18 cellular contexts compared by ENCODE assay signal in the genomic region with DNA sequence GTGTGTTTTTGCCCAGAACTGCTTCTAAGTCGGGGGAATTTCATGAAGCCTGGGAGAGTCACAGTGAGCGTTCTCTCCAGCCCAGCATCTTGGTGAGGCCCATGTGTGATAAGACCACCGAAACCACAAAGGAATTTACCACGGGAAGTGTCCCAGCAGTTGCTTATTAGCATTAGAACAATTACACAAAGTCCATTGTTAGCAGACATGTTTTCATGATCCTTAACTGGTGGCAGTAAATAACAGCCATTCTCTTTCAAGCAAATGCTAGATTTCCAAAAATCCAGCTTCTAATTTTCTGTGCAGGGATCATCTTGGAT.
DNase-seq lines count a peak whose midpoint lies in the region; ATAC-seq, FAIRE-seq and TF ChIP-seq lines count a peak whose summit lies in the region.
"Had no signal": no experiment of that assay in that cellular context is flagged by ENCODE, and none has a peak within 500 bp of the region (broad histone marks: within the 10 kb centered on the region; RNA-seq: fewer than 3 reads in every experiment).

No MANE protein-coding gene starts in this region.

- DNase-seq in GM23338 (ENCODE audit: low spot score) (no peak), H1 (ENCODE audit: low read depth in 1 of 2, low spot score in 2 of 2) (no peak), SW480 (ENCODE audit: low spot score) (no peak), heart right ventricle (no peak)
- DNase-seq in naive thymus-derived CD8-positive, alpha-beta T cell = no peak
- DNase-seq in activated T-helper 1 cell treated with anti-CD3 and anti-CD28 coated beads, Interleukin-12 subunit alpha, Interleukin-12 subunit beta, Interleukin-2, Interleukin-4 antibody, amounts not matched to agents 30 ng/mL and 10 ng/mL and 1 ng/mL, durations not matched to agents 14 hours and 24 hours and 36 hours (ENCODE audit: low spot score) = no peak
- DNase-seq: C1 segment of cervical spinal cord, Caco-2, DMS153, HCEC 1CT, NCI-H187, NCI-H345, NCI-H526 treated with DMSO at 0.1 percent for 48 hours, Right ventricle myocardium superior had no signal

- H3K27me3 ChIP-seq in BLaER1 (no peaks in the 10 kb centered on the region), GM23338 (ENCODE audit: insufficient read depth) (no peaks in the 10 kb centered on the region), H1 (replicated peaks in 1 of 4; ENCODE audit: control insufficient read depth in 3 of 4, extremely low read depth in 1 of 4, insufficient read depth in 3 of 4, low read length in 3 of 4) (no peaks in the 10 kb centered on the region), heart right ventricle (no peaks in the 10 kb centered on the region)

- TF ChIP-seq POLR2A in H1 (IDR thresholded peaks at IDR 0.05; ENCODE audit: control extremely low read depth in 1 of 2, low read depth in 2 of 2, low read length in 2 of 2) = no peak

- peak overlapping the region; percentile 36 for H3K4ac ChIP-seq in H1 (replicated peaks; ENCODE audit: insufficient read length, low read depth, low read length)

- intact Hi-C loops in heart right ventricle (cut with DNase I) = loop anchor here in 6 of 10 donors (5.0 to 10.0 kb wide), 4 partner anchors 145 to 565 kb away; no protein-coding TSS in a partner anchor
- intact Hi-C loops in activated T-helper 1 cell treated with anti-CD3 and anti-CD28 coated beads, Interleukin-12 subunit alpha, Interleukin-12 subunit beta, Interleukin-2, Interleukin-4 antibody, amounts not matched to agents 30 ng/mL and 10 ng/mL and 1 ng/mL, durations not matched to agents 14 hours and 24 hours and 36 hours (cut with micrococcal nuclease) = no loop called here

- H3K9me3 ChIP-seq in BLaER1 (no peaks in the 10 kb centered on the region), H1 (ENCODE audit: insufficient read depth in 2 of 2, low read depth in 1 of 2, low read length in 1 of 2) (no peaks in the 10 kb centered on the region), heart right ventricle (no peaks in the 10 kb centered on the region)
- H3K9me3 ChIP-seq: Caco-2 had no signal

- H3K4me2 ChIP-seq in BLaER1 (peak overlapping the region; percentile 19), GM23338 (peak overlapping the region; percentile 6; the same call in 1 of the 2 replicates), H1 (ENCODE audit: insufficient read depth in 1 of 2, low read depth in 2 of 2, low read length in 2 of 2) (peak overlapping the region; percentile 4 to 7; a peak in 1 of 4 replicates)

- no peak for TF ChIP-seq EP300 in H1 (IDR thresholded peaks at IDR 0.05; ENCODE audit: borderline replicate concordance in 1 of 2, low read depth in 2 of 2, low read length in 2 of 2)

- CTCF ChIA-PET in H1 (lab: Charles Lee; ENCODE audit: partially characterized antibody) = interaction anchor here (0.7 to 5.4 kb wide), 7 partner anchors 10 to 382 kb away, joined by 3 to 47 read pairs (median 4); no protein-coding TSS in a partner anchor

- H2BK5ac ChIP-seq in H1 (ENCODE audit: low read depth, low read length) = peak overlapping the region; percentile 36; the same call in 1 of the 2 replicates

- peaks cover 6% of the 10 kb centered on the region; the same call in 1 of the 2 replicates for H3K9me2 ChIP-seq in GM23338 (ENCODE audit: insufficient read depth)

- H2BK15ac ChIP-seq in H1 (ENCODE audit: low read length) = no peak overlapping the region; the same call in 1 of the 2 replicates

- no peak overlapping the region for H3K27ac ChIP-seq in BLaER1
- H3K27ac ChIP-seq in GM23338 (ENCODE audit: low read depth) = no peak overlapping the region
- no peak overlapping the region for H3K27ac ChIP-seq in H1 (ENCODE audit: low read depth, low read length)
- no peak overlapping the region for H3K27ac ChIP-seq in heart right ventricle

- H2BK20ac ChIP-seq in H1 (ENCODE audit: low read length) = no peak overlapping the region

- no peak overlapping the region for H3K56ac ChIP-seq in H1 (replicated peaks; ENCODE audit: insufficient read length, low read depth, low read length)

- peaks cover 10% of the 10 kb centered on the region; the same call in 1 of the 2 replicates for H3K4me1 ChIP-seq in BLaER1
- H3K4me1 ChIP-seq in GM23338 (ENCODE audit: insufficient read depth) = peaks cover 21% of the 10 kb centered on the region
- peaks cover 0 to 10% (median 6%) of the 10 kb centered on the region in 4 experiments; a peak in 4 of 7 replicates for H3K4me1 ChIP-seq in H1 (replicated peaks in 1 of 4; ENCODE audit: control insufficient read depth in 3 of 4, insufficient read depth in 4 of 4, low read length in 3 of 4)
- H3K4me1 ChIP-seq in heart right ventricle = peaks cover 0 to 14% (median 7%) of the 10 kb centered on the region in 9 donors

- no peaks in the 10 kb centered on the region for H3F3A ChIP-seq in GM23338 (replicated peaks; ENCODE audit: low read depth)

- TF ChIP-seq RAD21 in H1 (IDR thresholded peaks at IDR 0.05 in 1 of 2, conservative IDR thresholded peaks at IDR 0.05 in 1 of 2; ENCODE audit: low read depth in 2 of 2, low read length in 2 of 2) = no peak

- H4K5ac ChIP-seq in H1 (ENCODE audit: insufficient read length, low read depth, low read length) = no peak overlapping the region

- H3K27me3 Mint-ChIP-seq in GM23338 (ENCODE audit: insufficient read depth, low read depth, poor library complexity) = peaks cover 6% of the 10 kb centered on the region
- H3K27me3 Mint-ChIP-seq in naive thymus-derived CD8-positive, alpha-beta T cell = no peaks in the 10 kb centered on the region
- peaks cover 6% of the 10 kb centered on the region for H3K27me3 Mint-ChIP-seq in activated T-helper 1 cell treated with anti-CD3 and anti-CD28 coated beads, Interleukin-12 subunit alpha, Interleukin-12 subunit beta, Interleukin-2, Interleukin-4 antibody, amounts not matched to agents 30 ng/mL and 10 ng/mL and 1 ng/mL, durations not matched to agents 14 hours and 24 hours and 36 hours (ENCODE audit: insufficient read depth)

- no peak overlapping the region for H3K4me3 Mint-ChIP-seq in GM23338
- peak overlapping the region in 1 of 10 donors; percentile 56 for H3K4me3 Mint-ChIP-seq in naive thymus-derived CD8-positive, alpha-beta T cell
- no peak overlapping the region for H3K4me3 Mint-ChIP-seq in activated T-helper 1 cell treated with anti-CD3 and anti-CD28 coated beads, Interleukin-12 subunit alpha, Interleukin-12 subunit beta, Interleukin-2, Interleukin-4 antibody, amounts not matched to agents 30 ng/mL and 10 ng/mL and 1 ng/mL, durations not matched to agents 14 hours and 24 hours and 36 hours

- H3K36me3 ChIP-seq in BLaER1 (no peaks in the 10 kb centered on the region), GM23338 (ENCODE audit: insufficient read depth) (no peaks in the 10 kb centered on the region), H1 (ENCODE audit: control insufficient read depth in 2 of 4, insufficient read depth in 4 of 4, low read length in 3 of 4) (no peaks in the 10 kb centered on the region), heart right ventricle (no peaks in the 10 kb centered on the region)

- no peak overlapping the region for H3K23ac ChIP-seq in H1 (ENCODE audit: insufficient read length)

- H2AFZ ChIP-seq in GM23338 (peak overlapping the region; percentile 67; the same call in 1 of the 2 replicates), H1 (ENCODE audit: low read length) (peak overlapping the region; percentile 86; the same call in 1 of the 2 replicates)

- H2BK12ac ChIP-seq in H1 (ENCODE audit: low read depth, low read length) = no peak overlapping the region; the same call in none of the 2 replicates

- no peak overlapping the region for H4K91ac ChIP-seq in H1 (replicated peaks; ENCODE audit: insufficient read length, low read length)

- no peaks in the 10 kb centered on the region for H3K36me3 Mint-ChIP-seq in GM23338 (ENCODE audit: low read depth)
- peaks cover 5 to 24% (median 13%) of the 10 kb centered on the region in 3 donors for H3K36me3 Mint-ChIP-seq in naive thymus-derived CD8-positive, alpha-beta T cell
- H3K36me3 Mint-ChIP-seq in activated T-helper 1 cell treated with anti-CD3 and anti-CD28 coated beads, Interleukin-12 subunit alpha, Interleukin-12 subunit beta, Interleukin-2, Interleukin-4 antibody, amounts not matched to agents 30 ng/mL and 10 ng/mL and 1 ng/mL, durations not matched to agents 14 hours and 24 hours and 36 hours (ENCODE audit: low read depth) = no peaks in the 10 kb centered on the region

- peaks cover 39% of the 10 kb centered on the region for H3K4me1 Mint-ChIP-seq in GM23338
- H3K4me1 Mint-ChIP-seq in naive thymus-derived CD8-positive, alpha-beta T cell = peaks cover 32 to 54% (median 42%) of the 10 kb centered on the region in 4 donors
- peaks cover 6% of the 10 kb centered on the region for H3K4me1 Mint-ChIP-seq in activated T-helper 1 cell treated with anti-CD3 and anti-CD28 coated beads, Interleukin-12 subunit alpha, Interleukin-12 subunit beta, Interleukin-2, Interleukin-4 antibody, amounts not matched to agents 30 ng/mL and 10 ng/mL and 1 ng/mL, durations not matched to agents 14 hours and 24 hours and 36 hours (ENCODE audit: low read depth)

- no peak overlapping the region for H3K14ac ChIP-seq in H1 (ENCODE audit: insufficient read length)

- no peaks in the 10 kb centered on the region for H3K79me1 ChIP-seq in H1 (ENCODE audit: low read depth, low read length)

- no peak overlapping the region for H2AK5ac ChIP-seq in H1 (ENCODE audit: low read depth, low read length)

- no peaks in the 10 kb centered on the region for H3K79me2 ChIP-seq in GM23338 (replicated peaks; ENCODE audit: insufficient read depth)
- H3K79me2 ChIP-seq in H1 (ENCODE audit: control insufficient read depth in 1 of 2, insufficient read depth in 2 of 2, low read length in 2 of 2) = no peaks in the 10 kb centered on the region

- no peaks in the 10 kb centered on the region for H3K9me3 Mint-ChIP-seq in GM23338
- peaks cover 0 to 11% (median 0%) of the 10 kb centered on the region in 9 donors for H3K9me3 Mint-ChIP-seq in naive thymus-derived CD8-positive, alpha-beta T cell
- H3K9me3 Mint-ChIP-seq in activated T-helper 1 cell treated with anti-CD3 and anti-CD28 coated beads, Interleukin-12 subunit alpha, Interleukin-12 subunit beta, Interleukin-2, Interleukin-4 antibody, amounts not matched to agents 30 ng/mL and 10 ng/mL and 1 ng/mL, durations not matched to agents 14 hours and 24 hours and 36 hours = no peaks in the 10 kb centered on the region

- H3K27ac Mint-ChIP-seq in GM23338 = no peak overlapping the region
- peak overlapping the region; percentile 46 to 90 (median 83) for H3K27ac Mint-ChIP-seq in naive thymus-derived CD8-positive, alpha-beta T cell
- H3K27ac Mint-ChIP-seq in activated T-helper 1 cell treated with anti-CD3 and anti-CD28 coated beads, Interleukin-12 subunit alpha, Interleukin-12 subunit beta, Interleukin-2, Interleukin-4 antibody, amounts not matched to agents 30 ng/mL and 10 ng/mL and 1 ng/mL, durations not matched to agents 14 hours and 24 hours and 36 hours = no peak overlapping the region

- no peak overlapping the region for H4K8ac ChIP-seq in H1 (ENCODE audit: extremely low read depth, insufficient read depth, low read length)

- 76% methylated on average over 4 of the region's 4 CpGs; no CpG with 5 or more reads in 1 of the 2 experiments for WGBS in H1 (ENCODE audit: extremely low coverage in 1 of 2, insufficient coverage in 1 of 2, insufficient read length in 1 of 2, insufficient replicate concordance in 2 of 2, low coverage in 1 of 2, low lambda C conversion rate in 2 of 2, missing lambda C conversion rate in 1 of 2), 2 experiments
- WGBS in heart right ventricle, 2 donors = 78 to 80% methylated on average over 4 of the region's 4 CpGs

- ATAC-seq in GM23338 = no peak
- no peak for ATAC-seq in naive thymus-derived CD8-positive, alpha-beta T cell
- no peak for ATAC-seq in heart right ventricle

- no peaks in the 10 kb centered on the region for H3K23me2 ChIP-seq in H1 (ENCODE audit: low read depth, low read length)

- no peak for FAIRE-seq in H1 (lab: Jason Lieb, UNC)
- FAIRE-seq: A204.1, K562, RCC 7860 had no signal

- H3K18ac ChIP-seq in H1 (ENCODE audit: extremely low read depth, low read length) = no peak overlapping the region

- H2BK120ac ChIP-seq in H1 (replicated peaks; ENCODE audit: low read depth, low read length) = no peak overlapping the region

- POLR2A ChIA-PET in H1 (lab: Charles Lee; ENCODE audit: partially characterized antibody) = no interaction called here
- POLR2A ChIA-PET in naive thymus-derived CD8-positive, alpha-beta T cell (lab: Charles Lee) = interaction anchor here (1.3 kb wide), 1 partner anchor 148 kb away, joined by 5 read pairs; no protein-coding TSS in a partner anchor

- H4K20me1 ChIP-seq in BLaER1 = no peaks in the 10 kb centered on the region
- H4K20me1 ChIP-seq in GM23338 (replicated peaks; ENCODE audit: insufficient read depth) = no peaks in the 10 kb centered on the region
- no peaks in the 10 kb centered on the region for H4K20me1 ChIP-seq in H1 (replicated peaks in 1 of 2; ENCODE audit: control insufficient read depth in 1 of 2, insufficient read depth in 2 of 2, low read length in 2 of 2)

- TF ChIP-seq CTCF in GM23338 (conservative IDR thresholded peaks at IDR 0.05; ENCODE audit: low read depth in 2 of 2) (no peak), H1 (IDR thresholded peaks at IDR 0.05; ENCODE audit: control extremely low read depth in 1 of 3, insufficient read depth in 1 of 3, low read depth in 1 of 3, low read length in 3 of 3) (no peak), heart right ventricle (IDR thresholded peaks at IDR 0.05) (no peak)

- H3K9ac ChIP-seq in BLaER1 (no peak overlapping the region), H1 (replicated peaks in 1 of 4; ENCODE audit: extremely low read depth in 1 of 4, low read depth in 3 of 4, low read length in 3 of 4) (no peak overlapping the region)

- H3K4me3 ChIP-seq in BLaER1 = no peak overlapping the region
- no peak overlapping the region for H3K4me3 ChIP-seq in GM23338
- H3K4me3 ChIP-seq in H1 (ENCODE audit: extremely low read depth in 1 of 4, insufficient read depth in 2 of 4, low read depth in 3 of 4, low read length in 4 of 4) = no peak overlapping the region
- H3K4me3 ChIP-seq in heart right ventricle = no peak overlapping the region
- H3K4me3 ChIP-seq: K562 had no signal

Comparison
In these comparisons a context has a peak if more than half of its experiments do, and no peak if none do; other contexts are left out.
1. H3K27ac Mint-ChIP-seq: peak in naive thymus-derived CD8-positive, alpha-beta T cell (10 of 10); none in GM23338 (single experiment) and activated T-helper 1 cell treated with anti-CD3 and anti-CD28 coated beads, Interleukin-12 subunit alpha, Interleukin-12 subunit beta, Interleukin-2, Interleukin-4 antibody, amounts not matched to agents 30 ng/mL and 10 ng/mL and 1 ng/mL, durations not matched to agents 14 hours and 24 hours and 36 hours (single experiment).
2. Peak in every context shown above with its lines, with median percentiles within 50 percentile points of each other: H3K4me2 ChIP-seq.